9 cellular contexts compared by ENCODE assay signal in the genomic region with DNA sequence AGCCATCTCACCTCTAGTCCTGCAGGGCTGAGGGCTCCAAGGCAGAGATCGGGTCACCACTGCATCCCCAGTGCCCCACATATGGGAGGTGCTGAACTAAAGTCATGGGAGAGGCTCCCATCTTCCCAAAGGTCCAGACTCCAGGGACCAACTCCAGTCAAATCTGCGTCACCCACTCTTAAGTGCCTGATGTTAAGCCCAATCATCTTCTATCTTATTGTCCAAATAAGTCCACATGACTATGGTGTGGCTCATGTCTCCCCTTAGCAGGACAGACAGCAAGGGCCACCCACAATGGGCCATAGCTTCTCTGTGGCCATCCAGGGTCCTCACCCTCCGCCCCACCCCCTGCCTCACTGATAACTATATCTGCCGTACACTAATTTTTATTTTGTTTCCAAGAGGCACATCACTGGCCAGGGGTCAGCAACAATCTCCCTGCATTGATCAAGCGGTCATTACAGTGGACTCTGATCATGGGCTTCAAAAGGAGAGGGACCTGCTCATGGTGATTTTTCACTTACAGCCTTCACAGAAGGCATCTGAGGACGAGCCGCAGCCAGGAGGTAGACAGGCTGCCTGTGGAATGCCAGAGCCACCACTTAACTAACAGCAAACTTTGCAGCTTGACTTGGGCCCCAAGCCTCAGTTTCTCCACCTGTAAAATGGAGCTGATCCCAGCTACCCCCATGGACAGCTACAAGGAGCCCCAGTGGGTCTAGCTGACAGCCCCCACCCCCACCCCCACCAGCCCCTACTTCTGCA. TPM values are rescaled to one million over a fixed set of nuclear protein-coding genes. Genes with fewer than 3 reads are reported as not detected.
DNase-seq lines count a peak whose midpoint lies in the region; ATAC-seq and TF ChIP-seq lines count a peak whose summit lies in the region.
"Had no signal": no experiment of that assay in that cellular context is flagged by ENCODE, and none has a peak within 500 bp of the region (broad histone marks: within the 10 kb centered on the region; RNA-seq: fewer than 3 reads in every experiment).

No MANE protein-coding gene starts in this region.

- H3K4me3 ChIP-seq in breast epithelium: peak overlapping the region in 1 of 3 donors; percentile 0
- no peak overlapping the region for H3K4me3 ChIP-seq in muscle layer of duodenum (ENCODE audit: low read depth in 1 of 2, low read length in 2 of 2)
- no peak overlapping the region for H3K4me3 ChIP-seq in uterus

- ATAC-seq in GM18520 (IDR thresholded peaks at IDR 0.05; ENCODE audit: unreplicated experiment): no peak

- no peaks in the 10 kb centered on the region for H3K27me3 ChIP-seq in breast epithelium
- H3K27me3 ChIP-seq in muscle layer of duodenum (ENCODE audit: low read depth, low read length): no peaks in the 10 kb centered on the region
- no peaks in the 10 kb centered on the region for H3K27me3 ChIP-seq in uterus

- no peak for TF ChIP-seq CTCF in breast epithelium (IDR thresholded peaks at IDR 0.05)
- TF ChIP-seq CTCF in uterus (IDR thresholded peaks at IDR 0.05): no peak

- peaks cover 11% of the 10 kb centered on the region for H3K36me3 Mint-ChIP-seq in activated naive CD4-positive, alpha-beta T cell treated with anti-CD3 and anti-CD28 coated beads, Interleukin-2, amount 50 U/mL, for 24 hours

- peaks cover 96% of the 10 kb centered on the region for H3K4me1 Mint-ChIP-seq in activated naive CD4-positive, alpha-beta T cell treated with anti-CD3 and anti-CD28 coated beads, Interleukin-2, amount 50 U/mL, for 24 hours

- TF ChIP-seq POLR2A in breast epithelium (IDR thresholded peaks at IDR 0.05) (no peak), uterus (IDR thresholded peaks at IDR 0.05) (no peak)

- H3K4me1 ChIP-seq in breast epithelium (peaks cover 51 to 88% of the 10 kb centered on the region in 2 donors), muscle layer of duodenum (ENCODE audit: control insufficient read depth in 1 of 2, insufficient read depth in 2 of 2, low read length in 2 of 2) (peaks cover 60 to 98% of the 10 kb centered on the region in 2 donors), uterus (peaks cover 21 to 65% of the 10 kb centered on the region in 2 donors)

- intact Hi-C loops in breast epithelium (cut with DNase I; ENCODE audit: low total_unique reads): no loop called here
- intact Hi-C loops in uterus (cut with DNase I; ENCODE audit: low total_unique reads): no loop called here

- H3K4me3 Mint-ChIP-seq in activated naive CD4-positive, alpha-beta T cell treated with anti-CD3 and anti-CD28 coated beads, Interleukin-2, amount 50 U/mL, for 24 hours: peak overlapping the region; percentile 78

- no peaks in the 10 kb centered on the region for H3K9me3 ChIP-seq in breast epithelium
- no peaks in the 10 kb centered on the region for H3K9me3 ChIP-seq in muscle layer of duodenum (ENCODE audit: control insufficient read depth in 1 of 2, low read length in 2 of 2)
- no peaks in the 10 kb centered on the region for H3K9me3 ChIP-seq in uterus

- no peak for DNase-seq in activated naive CD4-positive, alpha-beta T cell treated with anti-CD3 and anti-CD28 coated beads, Interleukin-2, amount 50 U/mL, for 16 hours
- DNase-seq in breast epithelium (ENCODE audit: low spot score in 2 of 2) (no peak), uterus (no peak), SK-N-DZ (ENCODE audit: low spot score) (no peak), glomerular visceral epithelial cell (ENCODE audit: extremely low spot score) (no peak)
- DNase-seq: NCI-H748 treated with DMSO at 0.1 percent for 48 hours had no signal

- no peaks in the 10 kb centered on the region for H3K36me3 ChIP-seq in breast epithelium
- H3K36me3 ChIP-seq in muscle layer of duodenum (ENCODE audit: control insufficient read depth in 1 of 2, insufficient read depth in 2 of 2, low read length in 2 of 2): no peaks in the 10 kb centered on the region
- no peaks in the 10 kb centered on the region for H3K36me3 ChIP-seq in uterus

- no peaks in the 10 kb centered on the region for H3K9me3 Mint-ChIP-seq in activated naive CD4-positive, alpha-beta T cell treated with anti-CD3 and anti-CD28 coated beads, Interleukin-2, amount 50 U/mL, for 24 hours

- H3K27ac ChIP-seq in breast epithelium: peak overlapping the region; percentile 92
- H3K27ac ChIP-seq in muscle layer of duodenum (ENCODE audit: low read length): peak overlapping the region; percentile 72
- peak overlapping the region; percentile 96 to 98 for H3K27ac ChIP-seq in uterus

- H3K27ac Mint-ChIP-seq in activated naive CD4-positive, alpha-beta T cell treated with anti-CD3 and anti-CD28 coated beads, Interleukin-2, amount 50 U/mL, for 24 hours: peak overlapping the region; percentile 95

- no peaks in the 10 kb centered on the region for H3K27me3 Mint-ChIP-seq in activated naive CD4-positive, alpha-beta T cell treated with anti-CD3 and anti-CD28 coated beads, Interleukin-2, amount 50 U/mL, for 24 hours

RNA-seq across cellular contexts. Expression of a gene that starts 23.3 kb away (rescaled TPM):
- total RNA-seq in breast epithelium: 100 to 1,000 TPM; 169 to 392 (median 268) TPM
- total RNA-seq in uterus: 1,000 to 10,000 TPM in 1 of 4 donors, 100 to 1,000 TPM in 3; 215 to 1,171 (median 400) TPM
- polyA plus RNA-seq in SK-N-DZ (2014; cell fraction: cytosol; rRNA removed): 23.5 and 30.9 TPM in 2 replicates
- polyA plus RNA-seq in SK-N-DZ (2014; cell fraction: nucleus; rRNA removed): 19.9 and 23.2 TPM in 2 replicates
